In the genomic region with DNA sequence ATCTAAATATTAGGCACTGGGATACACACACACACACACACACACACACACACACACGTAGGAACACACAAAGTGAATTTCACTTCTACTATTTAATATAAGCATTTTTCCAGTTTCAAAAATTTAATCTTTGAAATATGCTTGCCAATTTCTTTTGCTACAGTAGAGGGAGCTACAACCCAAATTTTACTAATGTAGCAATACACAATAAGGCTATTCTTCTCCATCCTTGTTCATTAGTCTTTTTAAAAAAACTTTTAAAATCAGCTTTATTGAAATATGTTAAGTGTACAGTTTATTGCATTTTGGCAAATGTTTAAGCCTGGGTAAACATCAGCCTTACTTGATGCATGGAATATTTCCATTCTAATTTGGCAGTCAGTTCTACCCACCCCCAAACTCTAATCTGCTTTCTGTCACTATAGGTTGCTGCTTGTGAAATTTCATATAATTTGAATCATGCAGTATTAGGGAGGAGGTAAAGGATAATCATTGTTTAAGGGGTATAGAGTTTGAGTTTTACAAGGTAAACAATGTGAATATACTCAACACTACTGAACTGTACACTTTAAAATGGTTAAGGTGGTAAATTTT, we compare ENCODE assay signal across 8 cellular contexts.
DNase-seq lines count a peak whose midpoint lies in the region; ATAC-seq, FAIRE-seq and TF ChIP-seq lines count a peak whose summit lies in the region.

No MANE protein-coding gene starts in this region.

- no peak for FAIRE-seq in HTR-8/SVneo (lab: Jason Lieb, UNC)

- peaks cover 14 to 19% (median 16%) of the 10 kb centered on the region in 3 donors for H3K36me3 Mint-ChIP-seq in immature natural killer cell

- H3K4me3 Mint-ChIP-seq in immature natural killer cell, result no peak overlapping the region

- no peak overlapping the region for H3K4me3 ChIP-seq in BE2C (ENCODE audit: low read depth, low read length)
- no peak overlapping the region for H3K4me3 ChIP-seq in HFF-Myc (replicated peaks; ENCODE audit: low read depth, low read length)
- no peak overlapping the region for H3K4me3 ChIP-seq in WERI-Rb-1 (ENCODE audit: low read depth, low read length)
- H3K4me3 ChIP-seq in upper lobe of right lung, result no peak overlapping the region

- intact Hi-C loops in upper lobe of right lung (cut with DNase I), result loop anchor here (5.0 to 10.0 kb wide), 2 partner anchors 164 to 242 kb away; no protein-coding TSS in a partner anchor

- H3K27ac Mint-ChIP-seq in immature natural killer cell, result no peak overlapping the region

- H3K4me1 ChIP-seq in BE2C (no peaks in the 10 kb centered on the region), upper lobe of right lung (no peaks in the 10 kb centered on the region)

- H3K27ac ChIP-seq in WERI-Rb-1 (no peak overlapping the region), upper lobe of right lung (no peak overlapping the region)

- H3K9me3 ChIP-seq in BE2C, result no peaks in the 10 kb centered on the region
- H3K9me3 ChIP-seq in WERI-Rb-1 (ENCODE audit: severe bottlenecking), result no peaks in the 10 kb centered on the region
- no peaks in the 10 kb centered on the region for H3K9me3 ChIP-seq in upper lobe of right lung

- ATAC-seq in upper lobe of right lung (no peak), HG03108 (IDR thresholded peaks at IDR 0.05; ENCODE audit: unreplicated experiment) (no peak), HG03469 (IDR thresholded peaks at IDR 0.05; ENCODE audit: unreplicated experiment) (no peak)

- TF ChIP-seq CTCF in BE2C (IDR thresholded peaks at IDR 0.05; ENCODE audit: low read depth, low read length) (peak; percentile 57), HFF-Myc (IDR thresholded peaks at IDR 0.05; ENCODE audit: low read depth, low read length, missing control alignments) (peak; percentile 22), WERI-Rb-1 (IDR thresholded peaks at IDR 0.05; ENCODE audit: low read depth, low read length) (0 out of 2 replicates have a peak, but pooled peaks have one; percentile 12), upper lobe of right lung (IDR thresholded peaks at IDR 0.05) (peak; percentile 49)

- no peaks in the 10 kb centered on the region for H3K9me3 Mint-ChIP-seq in immature natural killer cell

- H3K4me1 Mint-ChIP-seq in immature natural killer cell, result no peaks in the 10 kb centered on the region

- H3K36me3 ChIP-seq in BE2C (peaks cover 7% of the 10 kb centered on the region), WERI-Rb-1 (no peaks in the 10 kb centered on the region), upper lobe of right lung (peaks cover 4% of the 10 kb centered on the region)

- no peak for DNase-seq in BE2C
- no peak for DNase-seq in HFF-Myc (ENCODE audit: extremely low read depth, low read depth)
- DNase-seq in WERI-Rb-1, result no peak
- peak in 2 of 3 donors; percentile 14 to 17 for DNase-seq in immature natural killer cell
- no peak for DNase-seq in upper lobe of right lung
- no peak for DNase-seq in HTR-8/SVneo (ENCODE audit: insufficient read length, low spot score)

- peaks cover 0 to 2% (median 0%) of the 10 kb centered on the region in 3 donors for H3K27me3 Mint-ChIP-seq in immature natural killer cell (ENCODE audit: low read depth in 3 of 3)

- H3K27me3 ChIP-seq in BE2C, result no peaks in the 10 kb centered on the region
- H3K27me3 ChIP-seq in WERI-Rb-1 (ENCODE audit: insufficient read depth, low read depth, severe bottlenecking), result no peaks in the 10 kb centered on the region
- no peaks in the 10 kb centered on the region for H3K27me3 ChIP-seq in upper lobe of right lung

Comparison
In these comparisons a context has a peak if more than half of its experiments do, and no peak if none do; other contexts are left out.
1. DNase-seq: peak in immature natural killer cell (2 of 3); none in BE2C (single experiment), HFF-Myc (single experiment), WERI-Rb-1 (single experiment), upper lobe of right lung (single experiment) and HTR-8/SVneo (single experiment).
2. Peak in every context shown above with its lines, with median percentiles within 50 percentile points of each other: CTCF ChIP-seq.